ENCODE assay signal across 9 cellular contexts in the genomic region with DNA sequence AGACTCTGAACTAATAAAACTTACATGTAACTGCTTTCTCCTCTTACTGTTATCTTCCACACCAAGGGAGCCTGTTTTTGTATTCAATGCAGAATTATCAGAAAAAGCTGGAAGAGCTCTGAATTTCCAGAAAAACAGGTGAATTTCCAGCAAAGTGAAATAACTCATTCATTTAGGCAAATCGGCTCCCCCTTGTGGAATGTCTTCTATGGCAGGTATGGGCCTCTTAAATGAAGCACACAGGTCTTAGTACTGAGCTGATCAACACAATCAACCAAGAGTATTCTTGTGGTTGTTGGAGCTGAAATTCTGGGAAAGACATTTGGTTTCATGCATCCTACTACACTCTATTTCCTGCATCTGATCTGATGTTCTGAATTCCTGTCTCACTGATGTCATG. TPM values are rescaled to one million over a fixed set of nuclear protein-coding genes. Genes with fewer than 3 reads are reported as not detected.
DNase-seq lines count a peak whose midpoint lies in the region; ATAC-seq, FAIRE-seq and TF ChIP-seq lines count a peak whose summit lies in the region.
"Had no signal": no experiment of that assay in that cellular context is flagged by ENCODE, and none has a peak within 500 bp of the region (broad histone marks: within the 10 kb centered on the region; RNA-seq: fewer than 3 reads in every experiment).

No MANE protein-coding gene starts in this region.

- DNase-seq in GM13976 (ENCODE audit: low spot score) (no peak), NCI-H1105 (lab: John Stamatoyannopoulos, UW) (peak; percentile 22), bronchial epithelial cell (ENCODE audit: low read depth) (peak; percentile 50), neural crest cell (ENCODE audit: low read depth, low spot score) (no peak)
- DNase-seq in activated CD8-positive, alpha-beta memory T cell treated with anti-CD3 and anti-CD28 coated beads, Interleukin-2, amount 10 ng/mL, durations not matched to agents 7 days and 5 days, result no peak

- no peak overlapping the region for H3K4me3 ChIP-seq in bronchial epithelial cell (ENCODE audit: low read depth, low read length)

- no peaks in the 10 kb centered on the region for H3K9me3 Mint-ChIP-seq in neural crest cell
- H3K9me3 Mint-ChIP-seq in activated CD8-positive, alpha-beta memory T cell treated with anti-CD3 and anti-CD28 coated beads, Interleukin-2, amount 10 ng/mL, durations not matched to agents 7 days and 5 days (ENCODE audit: low read depth), result no peaks in the 10 kb centered on the region

- CTCF ChIA-PET in activated CD8-positive, alpha-beta memory T cell treated with anti-CD3 and anti-CD28 coated beads, Interleukin-2, amount 10 ng/mL, durations not matched to agents 7 days and 5 days (lab: Charles Lee), result no interaction called here

- H3K36me3 Mint-ChIP-seq in neural crest cell (ENCODE audit: low read depth), result no peaks in the 10 kb centered on the region
- H3K36me3 Mint-ChIP-seq in activated CD8-positive, alpha-beta memory T cell treated with anti-CD3 and anti-CD28 coated beads, Interleukin-2, amount 10 ng/mL, durations not matched to agents 7 days and 5 days, result no peaks in the 10 kb centered on the region

- TF ChIP-seq CTCF in GM13976 (IDR thresholded peaks at IDR 0.05; ENCODE audit: borderline replicate concordance, control extremely low read depth, extremely low read depth, insufficient read depth, missing control alignments) (peak; percentile 37), bronchial epithelial cell (IDR thresholded peaks at IDR 0.05; ENCODE audit: insufficient read depth, low read length, severe bottlenecking) (peak; percentile 63), neural crest cell (conservative IDR thresholded peaks at IDR 0.05) (peak; percentile 64)

- H3K27me3 Mint-ChIP-seq in neural crest cell (ENCODE audit: low read depth), result peaks cover 35% of the 10 kb centered on the region
- no peaks in the 10 kb centered on the region for H3K27me3 Mint-ChIP-seq in activated CD8-positive, alpha-beta memory T cell treated with anti-CD3 and anti-CD28 coated beads, Interleukin-2, amount 10 ng/mL, durations not matched to agents 7 days and 5 days

- H3K27ac Mint-ChIP-seq in neural crest cell (ENCODE audit: unreplicated experiment), result no peak overlapping the region
- no peak overlapping the region for H3K27ac Mint-ChIP-seq in activated CD8-positive, alpha-beta memory T cell treated with anti-CD3 and anti-CD28 coated beads, Interleukin-2, amount 10 ng/mL, durations not matched to agents 7 days and 5 days

- peaks cover 23% of the 10 kb centered on the region for H3K4me1 Mint-ChIP-seq in neural crest cell
- H3K4me1 Mint-ChIP-seq in activated CD8-positive, alpha-beta memory T cell treated with anti-CD3 and anti-CD28 coated beads, Interleukin-2, amount 10 ng/mL, durations not matched to agents 7 days and 5 days, result no peaks in the 10 kb centered on the region

- H3K27me3 ChIP-seq in bronchial epithelial cell (ENCODE audit: control insufficient read depth, insufficient read depth, low read length), result peaks cover 1% of the 10 kb centered on the region
- H3K27me3 ChIP-seq: neutrophil had no signal

- no peaks in the 10 kb centered on the region for H3K36me3 ChIP-seq in bronchial epithelial cell (ENCODE audit: control insufficient read depth, insufficient read depth, low read length)
- H3K36me3 ChIP-seq: neutrophil had no signal

- in situ Hi-C loops in GM13976 (cut with MboI; ENCODE audit: low sequenced_read_pairs, unreplicated experiment), result no loop called here

- no peak for ATAC-seq in activated CD8-positive, alpha-beta memory T cell treated with anti-CD3 and anti-CD28 coated beads, Interleukin-2, amount 10 ng/mL, durations not matched to agents 7 days and 5 days
- ATAC-seq in HG03108 (IDR thresholded peaks at IDR 0.05; ENCODE audit: unreplicated experiment), result no peak
- no peak for ATAC-seq in HG02763 (IDR thresholded peaks at IDR 0.05; ENCODE audit: unreplicated experiment)

- FAIRE-seq in bronchial epithelial cell (lab: Jason Lieb, UNC), result no peak
- FAIRE-seq: TTC549 had no signal

- no peak overlapping the region for H3K4me3 Mint-ChIP-seq in neural crest cell
- no peak overlapping the region for H3K4me3 Mint-ChIP-seq in activated CD8-positive, alpha-beta memory T cell treated with anti-CD3 and anti-CD28 coated beads, Interleukin-2, amount 10 ng/mL, durations not matched to agents 7 days and 5 days

RNA-seq across cellular contexts. Expression of gene PTPRG, which starts 31.0 kb away (rescaled TPM):
- total RNA-seq in bronchial epithelial cell, result 9.6 and 11.1 TPM in 2 replicates
- 38.0 and 41.2 TPM in 2 replicates for total RNA-seq in neural crest cell
- under 1 TPM in 1 of 2 experiments, not detected in 1; 0.21 TPM for total RNA-seq in activated CD8-positive, alpha-beta memory T cell treated with anti-CD3 and anti-CD28 coated beads, Interleukin-2, amount 10 ng/mL, durations not matched to agents 7 days and 5 days

Comparison
In these comparisons a context has a peak if more than half of its experiments do, and no peak if none do; other contexts are left out.
1. DNase-seq: peak in NCI-H1105 (single experiment) and bronchial epithelial cell (single experiment); none in GM13976 (single experiment), neural crest cell (single experiment) and activated CD8-positive, alpha-beta memory T cell treated with anti-CD3 and anti-CD28 coated beads, Interleukin-2, amount 10 ng/mL, durations not matched to agents 7 days and 5 days (single experiment).
2. Peak in every context shown above with its lines, with median percentiles within 50 percentile points of each other: CTCF ChIP-seq.